1 cellular context compared by ENCODE assay signal in the genomic region with DNA sequence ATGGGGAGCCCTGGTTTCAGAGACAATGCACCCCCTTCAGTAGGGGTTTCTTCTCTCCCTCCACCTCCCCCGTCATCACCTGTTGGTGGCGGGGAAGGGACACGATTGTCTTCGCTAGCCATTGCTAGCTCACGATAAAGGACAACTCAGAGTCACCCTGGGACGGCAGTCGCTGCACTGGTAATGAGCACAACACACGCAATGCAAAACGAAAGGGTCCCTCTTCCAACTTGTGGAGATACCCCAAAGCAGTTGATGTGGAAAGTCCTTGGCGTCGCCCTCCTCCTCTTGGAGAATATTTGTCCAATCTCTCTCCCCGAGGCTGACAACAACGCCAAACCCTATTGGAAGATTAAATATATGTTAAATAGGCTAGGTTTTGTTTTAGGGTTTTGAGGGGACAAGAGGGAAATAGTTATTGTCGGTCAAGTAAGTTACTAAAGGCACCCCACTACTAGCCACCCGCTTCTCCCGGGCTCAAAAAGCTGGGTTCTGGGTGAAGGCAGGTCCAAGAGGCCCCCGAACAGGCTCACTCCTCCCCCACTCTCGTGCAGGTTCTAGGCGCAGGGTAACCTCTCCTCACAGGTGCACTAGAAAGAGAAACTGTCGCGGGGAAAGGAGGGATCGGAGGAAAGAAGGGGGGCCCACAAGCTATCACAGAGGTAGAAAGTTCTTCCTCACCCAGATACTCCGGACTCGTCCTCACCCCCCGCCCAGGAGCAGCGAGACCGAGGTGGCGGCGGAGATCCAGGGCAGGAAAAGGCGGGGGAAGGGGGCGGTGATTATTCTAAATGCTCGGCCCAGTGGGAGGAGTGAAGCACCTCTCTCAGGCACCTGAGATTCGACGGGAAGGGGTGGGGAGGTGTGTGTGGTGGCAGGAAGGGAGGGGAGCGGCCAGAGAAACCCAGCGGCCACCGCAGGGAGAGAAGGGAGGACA.
TF ChIP-seq lines count a peak whose summit lies in the region.

A gene with protein sequence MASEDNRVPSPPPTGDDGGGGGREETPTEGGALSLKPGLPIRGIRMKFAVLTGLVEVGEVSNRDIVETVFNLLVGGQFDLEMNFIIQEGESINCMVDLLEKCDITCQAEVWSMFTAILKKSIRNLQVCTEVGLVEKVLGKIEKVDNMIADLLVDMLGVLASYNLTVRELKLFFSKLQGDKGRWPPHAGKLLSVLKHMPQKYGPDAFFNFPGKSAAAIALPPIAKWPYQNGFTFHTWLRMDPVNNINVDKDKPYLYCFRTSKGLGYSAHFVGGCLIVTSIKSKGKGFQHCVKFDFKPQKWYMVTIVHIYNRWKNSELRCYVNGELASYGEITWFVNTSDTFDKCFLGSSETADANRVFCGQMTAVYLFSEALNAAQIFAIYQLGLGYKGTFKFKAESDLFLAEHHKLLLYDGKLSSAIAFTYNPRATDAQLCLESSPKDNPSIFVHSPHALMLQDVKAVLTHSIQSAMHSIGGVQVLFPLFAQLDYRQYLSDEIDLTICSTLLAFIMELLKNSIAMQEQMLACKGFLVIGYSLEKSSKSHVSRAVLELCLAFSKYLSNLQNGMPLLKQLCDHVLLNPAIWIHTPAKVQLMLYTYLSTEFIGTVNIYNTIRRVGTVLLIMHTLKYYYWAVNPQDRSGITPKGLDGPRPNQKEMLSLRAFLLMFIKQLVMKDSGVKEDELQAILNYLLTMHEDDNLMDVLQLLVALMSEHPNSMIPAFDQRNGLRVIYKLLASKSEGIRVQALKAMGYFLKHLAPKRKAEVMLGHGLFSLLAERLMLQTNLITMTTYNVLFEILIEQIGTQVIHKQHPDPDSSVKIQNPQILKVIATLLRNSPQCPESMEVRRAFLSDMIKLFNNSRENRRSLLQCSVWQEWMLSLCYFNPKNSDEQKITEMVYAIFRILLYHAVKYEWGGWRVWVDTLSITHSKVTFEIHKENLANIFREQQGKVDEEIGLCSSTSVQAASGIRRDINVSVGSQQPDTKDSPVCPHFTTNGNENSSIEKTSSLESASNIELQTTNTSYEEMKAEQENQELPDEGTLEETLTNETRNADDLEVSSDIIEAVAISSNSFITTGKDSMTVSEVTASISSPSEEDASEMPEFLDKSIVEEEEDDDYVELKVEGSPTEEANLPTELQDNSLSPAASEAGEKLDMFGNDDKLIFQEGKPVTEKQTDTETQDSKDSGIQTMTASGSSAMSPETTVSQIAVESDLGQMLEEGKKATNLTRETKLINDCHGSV (N-terminal part only) (minus strand): TSS at position 764 of the 937 bp plus-strand sequence. CDS start 642 bp downstream, at position 122.

TF ChIP-seq in HepG2, 621 proteins besides CTCF, POLR2A, EP300 and RAD21 (continued from another document and continues in another):
- TF ChIP-seq, protein P1, sequence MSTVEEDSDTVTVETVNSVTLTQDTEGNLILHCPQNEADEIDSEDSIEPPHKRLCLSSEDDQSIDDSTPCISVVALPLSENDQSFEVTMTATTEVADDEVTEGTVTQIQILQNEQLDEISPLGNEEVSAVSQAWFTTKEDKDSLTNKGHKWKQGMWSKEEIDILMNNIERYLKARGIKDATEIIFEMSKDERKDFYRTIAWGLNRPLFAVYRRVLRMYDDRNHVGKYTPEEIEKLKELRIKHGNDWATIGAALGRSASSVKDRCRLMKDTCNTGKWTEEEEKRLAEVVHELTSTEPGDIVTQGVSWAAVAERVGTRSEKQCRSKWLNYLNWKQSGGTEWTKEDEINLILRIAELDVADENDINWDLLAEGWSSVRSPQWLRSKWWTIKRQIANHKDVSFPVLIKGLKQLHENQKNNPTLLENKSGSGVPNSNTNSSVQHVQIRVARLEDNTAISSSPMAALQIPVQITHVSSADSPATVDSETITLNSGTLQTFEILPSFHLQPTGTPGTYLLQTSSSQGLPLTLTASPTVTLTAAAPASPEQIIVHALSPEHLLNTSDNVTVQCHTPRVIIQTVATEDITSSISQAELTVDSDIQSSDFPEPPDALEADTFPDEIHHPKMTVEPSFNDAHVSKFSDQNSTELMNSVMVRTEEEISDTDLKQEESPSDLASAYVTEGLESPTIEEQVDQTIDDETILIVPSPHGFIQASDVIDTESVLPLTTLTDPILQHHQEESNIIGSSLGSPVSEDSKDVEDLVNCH (CRISPR knock-in tag; IDR thresholded peaks at IDR 0.05) = 0 out of 2 replicates have a peak, but pooled peaks have one; percentile 5
- TF ChIP-seq, protein P2, sequence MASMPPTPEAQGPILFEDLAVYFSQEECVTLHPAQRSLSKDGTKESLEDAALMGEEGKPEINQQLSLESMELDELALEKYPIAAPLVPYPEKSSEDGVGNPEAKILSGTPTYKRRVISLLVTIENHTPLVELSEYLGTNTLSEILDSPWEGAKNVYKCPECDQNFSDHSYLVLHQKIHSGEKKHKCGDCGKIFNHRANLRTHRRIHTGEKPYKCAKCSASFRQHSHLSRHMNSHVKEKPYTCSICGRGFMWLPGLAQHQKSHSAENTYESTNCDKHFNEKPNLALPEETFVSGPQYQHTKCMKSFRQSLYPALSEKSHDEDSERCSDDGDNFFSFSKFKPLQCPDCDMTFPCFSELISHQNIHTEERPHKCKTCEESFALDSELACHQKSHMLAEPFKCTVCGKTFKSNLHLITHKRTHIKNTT (CRISPR knock-in tag; IDR thresholded peaks at IDR 0.05) = no peak
- TF ChIP-seq ZNF274 (CRISPR knock-in tag; IDR thresholded peaks at IDR 0.05) (no peak), NCOA5 (CRISPR knock-in tag; IDR thresholded peaks at IDR 0.05) (no peak), KLF11 (CRISPR knock-in tag; IDR thresholded peaks at IDR 0.05) (no peak), JDP2 (CRISPR knock-in tag; IDR thresholded peaks at IDR 0.05; ENCODE audit: borderline replicate concordance) (no peak; the same call in 1 of the 2 replicates), ZNF781 (CRISPR knock-in tag; IDR thresholded peaks at IDR 0.05; ENCODE audit: borderline replicate concordance, not compliant biosample characterization) (peak; percentile 59), ZEB1 (IDR thresholded peaks at IDR 0.05; ENCODE audit: insufficient replicate concordance, low read depth) (peak; percentile 64), BHLHE40 (IDR thresholded peaks at IDR 0.05; ENCODE audit: low read length) (peak; percentile 57; the same call in 1 of the 2 replicates), EHMT2 (IDR thresholded peaks at IDR 0.05; ENCODE audit: borderline replicate concordance, low read depth, low read length) (no peak), NKX3-1 (CRISPR knock-in tag; IDR thresholded peaks at IDR 0.05) (no peak), RAD51 (IDR thresholded peaks at IDR 0.05; ENCODE audit: borderline replicate concordance) (no peak), ZSCAN21 (CRISPR knock-in tag; IDR thresholded peaks at IDR 0.05; ENCODE audit: borderline replicate concordance) (no peak), RFXANK (CRISPR knock-in tag; IDR thresholded peaks at IDR 0.05) (no peak), TARDBP (CRISPR knock-in tag; IDR thresholded peaks at IDR 0.05) (no peak; the same call in 1 of the 2 replicates), ZNF709 (CRISPR knock-in tag; IDR thresholded peaks at IDR 0.05) (no peak), ZNF432 (CRISPR knock-in tag; IDR thresholded peaks at IDR 0.05; ENCODE audit: borderline replicate concordance) (0 out of 2 replicates have a peak, but pooled peaks have one; percentile 6), ZNF350 (CRISPR knock-in tag; IDR thresholded peaks at IDR 0.05; ENCODE audit: borderline replicate concordance, low read depth) (no peak), PLRG1 (conservative IDR thresholded peaks at IDR 0.05) (no peak), HOXA3 (CRISPR knock-in tag; IDR thresholded peaks at IDR 0.05) (no peak), ZIK1 (CRISPR knock-in tag; IDR thresholded peaks at IDR 0.05; ENCODE audit: borderline replicate concordance, low read depth) (no peak), TRIM24 (CRISPR knock-in tag; IDR thresholded peaks at IDR 0.05) (no peak), ZNF563 (CRISPR knock-in tag; IDR thresholded peaks at IDR 0.05) (no peak), ZNF121 (CRISPR knock-in tag; IDR thresholded peaks at IDR 0.05) (no peak), ZNF570 (CRISPR knock-in tag; IDR thresholded peaks at IDR 0.05; ENCODE audit: borderline replicate concordance) (no peak), SMAD3 (CRISPR knock-in tag; IDR thresholded peaks at IDR 0.05) (peak; percentile 3; the same call in 1 of the 2 replicates), ZNF138 (CRISPR knock-in tag; IDR thresholded peaks at IDR 0.05; ENCODE audit: low read depth) (no peak), SMC3 (IDR thresholded peaks at IDR 0.05; ENCODE audit: low read length) (no peak)
- TF ChIP-seq, protein P3, sequence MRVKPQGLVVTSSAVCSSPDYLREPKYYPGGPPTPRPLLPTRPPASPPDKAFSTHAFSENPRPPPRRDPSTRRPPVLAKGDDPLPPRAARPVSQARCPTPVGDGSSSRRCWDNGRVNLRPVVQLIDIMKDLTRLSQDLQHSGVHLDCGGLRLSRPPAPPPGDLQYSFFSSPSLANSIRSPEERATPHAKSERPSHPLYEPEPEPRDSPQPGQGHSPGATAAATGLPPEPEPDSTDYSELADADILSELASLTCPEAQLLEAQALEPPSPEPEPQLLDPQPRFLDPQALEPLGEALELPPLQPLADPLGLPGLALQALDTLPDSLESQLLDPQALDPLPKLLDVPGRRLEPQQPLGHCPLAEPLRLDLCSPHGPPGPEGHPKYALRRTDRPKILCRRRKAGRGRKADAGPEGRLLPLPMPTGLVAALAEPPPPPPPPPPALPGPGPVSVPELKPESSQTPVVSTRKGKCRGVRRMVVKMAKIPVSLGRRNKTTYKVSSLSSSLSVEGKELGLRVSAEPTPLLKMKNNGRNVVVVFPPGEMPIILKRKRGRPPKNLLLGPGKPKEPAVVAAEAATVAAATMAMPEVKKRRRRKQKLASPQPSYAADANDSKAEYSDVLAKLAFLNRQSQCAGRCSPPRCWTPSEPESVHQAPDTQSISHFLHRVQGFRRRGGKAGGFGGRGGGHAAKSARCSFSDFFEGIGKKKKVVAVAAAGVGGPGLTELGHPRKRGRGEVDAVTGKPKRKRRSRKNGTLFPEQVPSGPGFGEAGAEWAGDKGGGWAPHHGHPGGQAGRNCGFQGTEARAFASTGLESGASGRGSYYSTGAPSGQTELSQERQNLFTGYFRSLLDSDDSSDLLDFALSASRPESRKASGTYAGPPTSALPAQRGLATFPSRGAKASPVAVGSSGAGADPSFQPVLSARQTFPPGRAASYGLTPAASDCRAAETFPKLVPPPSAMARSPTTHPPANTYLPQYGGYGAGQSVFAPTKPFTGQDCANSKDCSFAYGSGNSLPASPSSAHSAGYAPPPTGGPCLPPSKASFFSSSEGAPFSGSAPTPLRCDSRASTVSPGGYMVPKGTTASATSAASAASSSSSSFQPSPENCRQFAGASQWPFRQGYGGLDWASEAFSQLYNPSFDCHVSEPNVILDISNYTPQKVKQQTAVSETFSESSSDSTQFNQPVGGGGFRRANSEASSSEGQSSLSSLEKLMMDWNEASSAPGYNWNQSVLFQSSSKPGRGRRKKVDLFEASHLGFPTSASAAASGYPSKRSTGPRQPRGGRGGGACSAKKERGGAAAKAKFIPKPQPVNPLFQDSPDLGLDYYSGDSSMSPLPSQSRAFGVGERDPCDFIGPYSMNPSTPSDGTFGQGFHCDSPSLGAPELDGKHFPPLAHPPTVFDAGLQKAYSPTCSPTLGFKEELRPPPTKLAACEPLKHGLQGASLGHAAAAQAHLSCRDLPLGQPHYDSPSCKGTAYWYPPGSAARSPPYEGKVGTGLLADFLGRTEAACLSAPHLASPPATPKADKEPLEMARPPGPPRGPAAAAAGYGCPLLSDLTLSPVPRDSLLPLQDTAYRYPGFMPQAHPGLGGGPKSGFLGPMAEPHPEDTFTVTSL (CRISPR knock-in tag; IDR thresholded peaks at IDR 0.05; ENCODE audit: borderline replicate concordance) = no peak; the same call in none of the 2 replicates
- TF ChIP-seq, protein P4, sequence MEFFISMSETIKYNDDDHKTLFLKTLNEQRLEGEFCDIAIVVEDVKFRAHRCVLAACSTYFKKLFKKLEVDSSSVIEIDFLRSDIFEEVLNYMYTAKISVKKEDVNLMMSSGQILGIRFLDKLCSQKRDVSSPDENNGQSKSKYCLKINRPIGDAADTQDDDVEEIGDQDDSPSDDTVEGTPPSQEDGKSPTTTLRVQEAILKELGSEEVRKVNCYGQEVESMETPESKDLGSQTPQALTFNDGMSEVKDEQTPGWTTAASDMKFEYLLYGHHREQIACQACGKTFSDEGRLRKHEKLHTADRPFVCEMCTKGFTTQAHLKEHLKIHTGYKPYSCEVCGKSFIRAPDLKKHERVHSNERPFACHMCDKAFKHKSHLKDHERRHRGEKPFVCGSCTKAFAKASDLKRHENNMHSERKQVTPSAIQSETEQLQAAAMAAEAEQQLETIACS (CRISPR knock-in tag; IDR thresholded peaks at IDR 0.05) = no peak
- TF ChIP-seq, protein P5, sequence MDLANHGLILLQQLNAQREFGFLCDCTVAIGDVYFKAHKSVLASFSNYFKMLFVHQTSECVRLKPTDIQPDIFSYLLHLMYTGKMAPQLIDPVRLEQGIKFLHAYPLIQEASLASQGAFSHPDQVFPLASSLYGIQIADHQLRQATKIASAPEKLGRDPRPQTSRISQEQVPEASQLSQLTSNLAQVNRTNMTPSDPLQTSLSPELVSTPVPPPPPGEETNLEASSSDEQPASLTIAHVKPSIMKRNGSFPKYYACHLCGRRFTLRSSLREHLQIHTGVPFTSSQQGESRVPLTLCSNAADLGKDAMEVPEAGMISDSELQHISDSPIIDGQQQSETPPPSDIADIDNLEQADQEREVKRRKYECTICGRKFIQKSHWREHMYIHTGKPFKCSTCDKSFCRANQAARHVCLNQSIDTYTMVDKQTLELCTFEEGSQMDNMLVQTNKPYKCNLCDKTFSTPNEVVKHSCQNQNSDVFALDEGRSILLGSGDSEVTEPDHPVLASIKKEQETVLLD (CRISPR knock-in tag; IDR thresholded peaks at IDR 0.05; ENCODE audit: low read depth) = no peak
- TF ChIP-seq, protein P6, sequence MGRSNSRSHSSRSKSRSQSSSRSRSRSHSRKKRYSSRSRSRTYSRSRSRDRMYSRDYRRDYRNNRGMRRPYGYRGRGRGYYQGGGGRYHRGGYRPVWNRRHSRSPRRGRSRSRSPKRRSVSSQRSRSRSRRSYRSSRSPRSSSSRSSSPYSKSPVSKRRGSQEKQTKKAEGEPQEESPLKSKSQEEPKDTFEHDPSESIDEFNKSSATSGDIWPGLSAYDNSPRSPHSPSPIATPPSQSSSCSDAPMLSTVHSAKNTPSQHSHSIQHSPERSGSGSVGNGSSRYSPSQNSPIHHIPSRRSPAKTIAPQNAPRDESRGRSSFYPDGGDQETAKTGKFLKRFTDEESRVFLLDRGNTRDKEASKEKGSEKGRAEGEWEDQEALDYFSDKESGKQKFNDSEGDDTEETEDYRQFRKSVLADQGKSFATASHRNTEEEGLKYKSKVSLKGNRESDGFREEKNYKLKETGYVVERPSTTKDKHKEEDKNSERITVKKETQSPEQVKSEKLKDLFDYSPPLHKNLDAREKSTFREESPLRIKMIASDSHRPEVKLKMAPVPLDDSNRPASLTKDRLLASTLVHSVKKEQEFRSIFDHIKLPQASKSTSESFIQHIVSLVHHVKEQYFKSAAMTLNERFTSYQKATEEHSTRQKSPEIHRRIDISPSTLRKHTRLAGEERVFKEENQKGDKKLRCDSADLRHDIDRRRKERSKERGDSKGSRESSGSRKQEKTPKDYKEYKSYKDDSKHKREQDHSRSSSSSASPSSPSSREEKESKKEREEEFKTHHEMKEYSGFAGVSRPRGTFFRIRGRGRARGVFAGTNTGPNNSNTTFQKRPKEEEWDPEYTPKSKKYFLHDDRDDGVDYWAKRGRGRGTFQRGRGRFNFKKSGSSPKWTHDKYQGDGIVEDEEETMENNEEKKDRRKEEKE (IDR thresholded peaks at IDR 0.05) = no peak
